Comparison of ENCODE assay signal across 8 cellular contexts in genomic region chr20:44521484-44522481, GRCh38. TPM values are rescaled to one million over a fixed set of nuclear protein-coding genes. Genes with fewer than 3 reads are reported as not detected.
DNase-seq lines count a peak whose midpoint lies in the region; ATAC-seq and TF ChIP-seq lines count a peak whose summit lies in the region.

Gene SERINC3, minus strand, starts transcription at chr20:44522070. Its CDS starts 119 bp downstream, at chr20:44521951.

- peak within 1 kb of the TSS; percentile 94 for H3K4me3 ChIP-seq in RWPE2 (ENCODE audit: severe bottlenecking)
- H3K4me3 ChIP-seq in fibroblast of lung (replicated peaks in 1 of 4; ENCODE audit: control extremely low read depth in 1 of 4, insufficient read depth in 1 of 4, low read depth in 3 of 4, low read length in 4 of 4), result peak within 1 kb of the TSS; percentile 65 to 100 (median 78)

- peak within 1 kb of the TSS; percentile 100 for H3K9ac ChIP-seq in fibroblast of lung (ENCODE audit: insufficient read depth, low read length)

- peaks cover 38% of the 10 kb centered on the region for H3K4me1 Mint-ChIP-seq in activated T-helper 2 cell treated with anti-CD3 and anti-CD28 coated beads, Interferon-gamma antibody, Interleukin-2, Interleukin-4, amounts not matched to agents 10 μg/mL and 5 μg/mL and 100 μg/mL, durations not matched to agents 14 hours and 24 hours and 36 hours (ENCODE audit: low read depth)
- H3K4me1 Mint-ChIP-seq in naive thymus-derived CD8-positive, alpha-beta T cell, result peaks cover 24 to 65% (median 59%) of the 10 kb centered on the region in 4 donors

- peak within 1 kb of the TSS; percentile 81 for H3K4me3 Mint-ChIP-seq in activated T-helper 2 cell treated with anti-CD3 and anti-CD28 coated beads, Interferon-gamma antibody, Interleukin-2, Interleukin-4, amounts not matched to agents 10 μg/mL and 5 μg/mL and 100 μg/mL, durations not matched to agents 14 hours and 24 hours and 36 hours (ENCODE audit: low read depth)
- peak within 1 kb of the TSS; percentile 83 to 92 (median 90) for H3K4me3 Mint-ChIP-seq in naive thymus-derived CD8-positive, alpha-beta T cell

- peak within 1 kb of the TSS; percentile 79 for H3K27ac Mint-ChIP-seq in activated T-helper 2 cell treated with anti-CD3 and anti-CD28 coated beads, Interferon-gamma antibody, Interleukin-2, Interleukin-4, amounts not matched to agents 10 μg/mL and 5 μg/mL and 100 μg/mL, durations not matched to agents 14 hours and 24 hours and 36 hours
- H3K27ac Mint-ChIP-seq in naive thymus-derived CD8-positive, alpha-beta T cell, result peak within 1 kb of the TSS; percentile 86 to 99 (median 96)

- H3K9me3 Mint-ChIP-seq in activated T-helper 2 cell treated with anti-CD3 and anti-CD28 coated beads, Interferon-gamma antibody, Interleukin-2, Interleukin-4, amounts not matched to agents 10 μg/mL and 5 μg/mL and 100 μg/mL, durations not matched to agents 14 hours and 24 hours and 36 hours, result no peaks in the 10 kb centered on the region
- H3K9me3 Mint-ChIP-seq in naive thymus-derived CD8-positive, alpha-beta T cell, result no peaks in the 10 kb centered on the region

- H3K36me3 ChIP-seq in RWPE2 (ENCODE audit: low read depth) (peaks cover 25% of the 10 kb centered on the region), fibroblast of lung (ENCODE audit: control insufficient read depth, insufficient read depth, low read length) (no peaks in the 10 kb centered on the region)

- peak; percentile 95 for ATAC-seq in RWPE2 (ENCODE audit: low read depth)
- ATAC-seq in naive thymus-derived CD8-positive, alpha-beta T cell, result peak; percentile 89 to 97

- peaks cover 46% of the 10 kb centered on the region for H3K79me2 ChIP-seq in fibroblast of lung (ENCODE audit: control insufficient read depth, insufficient read depth, low read length)

- H3K4me1 ChIP-seq in RWPE2 (ENCODE audit: insufficient read depth, poor library complexity, severe bottlenecking), result peaks cover 32% of the 10 kb centered on the region
- H3K4me1 ChIP-seq in fibroblast of lung (ENCODE audit: control insufficient read depth, extremely low read depth, insufficient read depth, low read length), result peaks cover 2% of the 10 kb centered on the region

- H3K4me2 ChIP-seq in fibroblast of lung (ENCODE audit: extremely low read depth, insufficient read depth, low read length), result peak within 1 kb of the TSS; percentile 92

- H3K27me3 ChIP-seq in RWPE2 (ENCODE audit: insufficient read depth, poor library complexity, severe bottlenecking), result no peaks in the 10 kb centered on the region
- no peaks in the 10 kb centered on the region for H3K27me3 ChIP-seq in fibroblast of lung (ENCODE audit: control insufficient read depth, insufficient read depth, low read length)

- no peaks in the 10 kb centered on the region for H3K27me3 Mint-ChIP-seq in activated T-helper 2 cell treated with anti-CD3 and anti-CD28 coated beads, Interferon-gamma antibody, Interleukin-2, Interleukin-4, amounts not matched to agents 10 μg/mL and 5 μg/mL and 100 μg/mL, durations not matched to agents 14 hours and 24 hours and 36 hours (ENCODE audit: low read depth)
- H3K27me3 Mint-ChIP-seq in naive thymus-derived CD8-positive, alpha-beta T cell, result no peaks in the 10 kb centered on the region

- H4K20me1 ChIP-seq in fibroblast of lung (ENCODE audit: control insufficient read depth, extremely low read depth, insufficient read depth, low read length), result peaks cover 2% of the 10 kb centered on the region

- H3K27ac ChIP-seq in RWPE2 (ENCODE audit: poor library complexity, severe bottlenecking) (peak within 1 kb of the TSS; percentile 62), fibroblast of lung (ENCODE audit: insufficient read depth, low read length) (peak within 1 kb of the TSS; percentile 99)

- TF ChIP-seq CTCF in RWPE2 (IDR thresholded peaks at IDR 0.05; ENCODE audit: poor library complexity, severe bottlenecking) (peak; percentile 78), fibroblast of lung (conservative IDR thresholded peaks at IDR 0.05 in 1 of 2, IDR thresholded peaks at IDR 0.05 in 1 of 2; ENCODE audit: low read depth in 1 of 2, low read length in 2 of 2) (no peak)

- H3K36me3 Mint-ChIP-seq in activated T-helper 2 cell treated with anti-CD3 and anti-CD28 coated beads, Interferon-gamma antibody, Interleukin-2, Interleukin-4, amounts not matched to agents 10 μg/mL and 5 μg/mL and 100 μg/mL, durations not matched to agents 14 hours and 24 hours and 36 hours (ENCODE audit: low read depth), result peaks cover 15% of the 10 kb centered on the region
- peaks cover 0 to 16% (median 7%) of the 10 kb centered on the region in 3 donors for H3K36me3 Mint-ChIP-seq in naive thymus-derived CD8-positive, alpha-beta T cell

- DNase-seq in EL, result peak; percentile 95
- peak; percentile 93 for DNase-seq in H4 (ENCODE audit: low spot score)
- peak; percentile 90 for DNase-seq in LoVo (ENCODE audit: low spot score)
- peak; percentile 100 for DNase-seq in RWPE2 (ENCODE audit: low spot score)
- DNase-seq in activated T-helper 2 cell treated with anti-CD3 and anti-CD28 coated beads, Interferon-gamma antibody, Interleukin-2, Interleukin-4, amounts not matched to agents 10 μg/mL and 5 μg/mL and 100 μg/mL, durations not matched to agents 14 hours and 24 hours and 36 hours (ENCODE audit: low spot score), result peak; percentile 96
- DNase-seq in fibroblast of lung (ENCODE audit: low read depth in 2 of 2), result peak; percentile 94 to 95
- peak; percentile 95 to 99 (median 98) for DNase-seq in naive thymus-derived CD8-positive, alpha-beta T cell
- peak; percentile 94 to 98 (median 96) for DNase-seq in stimulated activated naive CD4-positive, alpha-beta T cell (lab: John Stamatoyannopoulos, UW)

- intact Hi-C loops in activated T-helper 2 cell treated with anti-CD3 and anti-CD28 coated beads, Interferon-gamma antibody, Interleukin-2, Interleukin-4, amounts not matched to agents 10 μg/mL and 5 μg/mL and 100 μg/mL, durations not matched to agents 14 hours and 24 hours and 36 hours (cut with micrococcal nuclease), result loop anchor here (1.0 to 2.0 kb wide), 2 partner anchors 45 to 89 kb away; no protein-coding TSS in a partner anchor

- POLR2A ChIA-PET in naive thymus-derived CD8-positive, alpha-beta T cell (lab: Charles Lee), result interaction anchor here (0.6 to 2.4 kb wide), 14 partner anchors 10 to 311 kb away, joined by 3 to 19 read pairs (median 5); partner anchors contain the start of genes ADA, OSER1 and TTPAL

- H2AFZ ChIP-seq in fibroblast of lung (ENCODE audit: low read length), result peak within 1 kb of the TSS; percentile 37

- H3K9me3 ChIP-seq in RWPE2 (ENCODE audit: severe bottlenecking) (no peaks in the 10 kb centered on the region), fibroblast of lung (ENCODE audit: control insufficient read depth, insufficient read depth, low read depth, low read length) (no peaks in the 10 kb centered on the region)

RNA-seq across cellular contexts. Expression of gene SERINC3, which starts in this region (rescaled TPM):
- 46.4 and 82.7 TPM in 2 replicates for total RNA-seq in H4 (2014; rRNA removed; shearing (Covaris generic))
- 51.2 and 52.5 TPM in 2 replicates for total RNA-seq in activated T-helper 2 cell treated with anti-CD3 and anti-CD28 coated beads, Interferon-gamma antibody, Interleukin-2, Interleukin-4, amounts not matched to agents 10 μg/mL and 5 μg/mL and 100 μg/mL, durations not matched to agents 14 hours and 24 hours and 36 hours
- 107 and 120 TPM in 2 replicates for total RNA-seq in fibroblast of lung
- polyA plus RNA-seq in fibroblast of lung, result 194 and 238 TPM in 2 replicates
- polyA plus RNA-seq in fibroblast of lung (2012), result 83.7 and 104 TPM in 2 replicates
- 240 and 260 TPM in 2 replicates for polyA minus RNA-seq in fibroblast of lung (ENCODE audit: low replicate concordance)
- 10 to 100 TPM; 82.0 to 94.6 TPM for total RNA-seq in naive thymus-derived CD8-positive, alpha-beta T cell
- 100 to 1,000 TPM; 163 to 207 (median 173) TPM for polyA plus RNA-seq in naive thymus-derived CD8-positive, alpha-beta T cell

Comparison
In these comparisons a context has a peak if more than half of its experiments do, and no peak if none do; other contexts are left out.
1. Peak in every context shown above with its lines: DNase-seq, ATAC-seq, H3K4me3 ChIP-seq and H3K27ac ChIP-seq.